In the genomic region with DNA sequence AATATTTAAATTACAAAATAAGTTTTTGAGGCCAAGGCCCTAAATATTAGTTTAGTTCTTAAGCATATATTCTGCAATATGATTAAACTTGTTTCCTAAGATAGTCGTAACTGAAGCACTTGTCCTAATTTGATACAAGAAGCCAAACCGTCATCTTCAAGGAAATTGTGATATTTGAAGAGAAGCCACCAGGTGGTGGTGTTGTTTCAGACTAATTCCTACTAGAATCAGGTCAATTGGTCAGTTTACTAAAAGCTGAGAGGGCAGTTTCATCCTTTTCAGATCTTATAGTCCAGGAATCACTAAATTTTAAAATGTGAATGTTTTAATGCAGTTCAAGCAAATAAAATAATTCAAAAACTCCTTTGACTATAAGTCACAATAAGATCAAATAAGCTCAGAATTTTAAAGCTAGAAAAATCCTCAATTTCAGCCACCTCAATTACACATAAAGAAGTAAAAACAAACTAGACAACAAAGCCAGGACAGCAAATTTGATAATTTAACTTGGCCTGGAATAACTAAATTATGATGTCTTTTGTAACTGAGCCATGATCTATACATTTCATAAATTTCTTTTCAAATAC, we compare ENCODE assay signal across 1 cellular context.
A peak's percentile ranks its signal among the peaks of the same experiment; 100 is the strongest.
TF ChIP-seq lines count a peak whose summit lies in the region.

No MANE protein-coding gene starts in this region.

TF ChIP-seq in GM12878, 131 proteins besides CTCF, POLR2A, EP300 and RAD21:
- peak; percentile 28; the same call in 1 of the 2 replicates for TF ChIP-seq RB1 (IDR thresholded peaks at IDR 0.05; ENCODE audit: borderline replicate concordance)
- TF ChIP-seq MTA2 (IDR thresholded peaks at IDR 0.05; ENCODE audit: low read depth): no peak
- peak; percentile 39; the same call in 1 of the 2 replicates for TF ChIP-seq SMARCA5 (IDR thresholded peaks at IDR 0.05)
- TF ChIP-seq NRF1 (conservative IDR thresholded peaks at IDR 0.05; ENCODE audit: low read depth, low read length): no peak
- peak; percentile 70; the same call in 1 of the 2 replicates for TF ChIP-seq SMC3 (IDR thresholded peaks at IDR 0.05; ENCODE audit: borderline replicate concordance, low read length)
- TF ChIP-seq, protein P1, sequence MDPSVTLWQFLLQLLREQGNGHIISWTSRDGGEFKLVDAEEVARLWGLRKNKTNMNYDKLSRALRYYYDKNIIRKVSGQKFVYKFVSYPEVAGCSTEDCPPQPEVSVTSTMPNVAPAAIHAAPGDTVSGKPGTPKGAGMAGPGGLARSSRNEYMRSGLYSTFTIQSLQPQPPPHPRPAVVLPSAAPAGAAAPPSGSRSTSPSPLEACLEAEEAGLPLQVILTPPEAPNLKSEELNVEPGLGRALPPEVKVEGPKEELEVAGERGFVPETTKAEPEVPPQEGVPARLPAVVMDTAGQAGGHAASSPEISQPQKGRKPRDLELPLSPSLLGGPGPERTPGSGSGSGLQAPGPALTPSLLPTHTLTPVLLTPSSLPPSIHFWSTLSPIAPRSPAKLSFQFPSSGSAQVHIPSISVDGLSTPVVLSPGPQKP (IDR thresholded peaks at IDR 0.05; ENCODE audit: low read depth, low read length): no peak
- TF ChIP-seq PAX8 (IDR thresholded peaks at IDR 0.05): no peak
- TF ChIP-seq BCL11A (IDR thresholded peaks at IDR 0.05; ENCODE audit: low read depth, low read length): no peak
- TF ChIP-seq POLR2AphosphoS2 (IDR thresholded peaks at IDR 0.05; ENCODE audit: low read depth, low read length): no peak
- no peak for TF ChIP-seq RCOR1 (conservative IDR thresholded peaks at IDR 0.05; ENCODE audit: low read depth, low read length)
TF ChIP-seq in GM12878: peak in this region for 3.
